8 cellular contexts compared by ENCODE assay signal in the genomic region with DNA sequence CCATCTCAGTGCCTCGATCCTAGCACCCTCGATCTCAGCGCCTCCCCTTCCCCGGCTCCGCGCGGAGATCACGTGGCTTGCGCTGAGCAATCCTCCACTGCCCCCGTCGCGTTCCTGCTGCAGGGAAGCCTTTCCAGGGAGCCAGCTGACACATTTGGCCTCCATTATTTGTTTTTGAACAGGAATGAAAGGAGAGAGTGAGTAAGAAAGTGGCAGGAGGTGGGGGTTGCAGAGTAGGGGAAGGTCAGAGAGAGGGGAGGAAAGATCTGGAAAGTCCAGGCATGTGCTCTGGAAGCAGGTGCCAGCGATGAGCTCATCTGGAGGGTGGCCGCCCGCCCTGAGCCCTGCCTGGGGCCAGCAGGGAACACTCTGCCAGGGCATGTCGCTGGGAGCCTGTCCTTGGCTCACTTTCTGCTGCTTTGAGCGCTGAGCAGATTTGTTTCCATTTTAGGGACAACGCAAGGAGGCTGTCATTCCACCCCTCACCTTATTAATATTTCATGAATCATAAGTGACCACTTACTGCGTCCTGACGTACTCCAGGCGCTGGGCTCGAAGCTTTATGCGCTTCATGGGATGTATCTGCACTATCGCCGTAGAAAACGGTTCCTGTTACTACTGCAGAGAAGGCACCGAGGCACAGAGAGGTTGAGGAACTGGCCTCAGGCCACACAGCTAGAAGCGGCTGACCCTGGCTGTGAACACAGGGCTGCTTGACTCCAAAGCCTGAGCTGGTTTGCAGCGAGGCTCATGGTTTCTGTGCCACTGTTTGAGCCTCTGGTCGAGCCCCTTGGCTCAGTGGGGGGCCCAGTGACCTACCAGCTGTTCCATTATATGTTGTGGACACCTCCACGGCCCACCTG.
DNase-seq lines count a peak whose midpoint lies in the region; FAIRE-seq and TF ChIP-seq lines count a peak whose summit lies in the region.

No MANE protein-coding gene starts in this region.

- no peaks in the 10 kb centered on the region for H3K9me3 ChIP-seq in muscle layer of duodenum (ENCODE audit: control insufficient read depth in 1 of 2, low read length in 2 of 2)

- H3K4me3 ChIP-seq in AG04449 (ENCODE audit: low read depth, low read length) (no peak overlapping the region), epithelial cell of proximal tubule (ENCODE audit: low read depth, low read length) (no peak overlapping the region), muscle layer of duodenum (ENCODE audit: low read depth in 1 of 2, low read length in 2 of 2) (peak overlapping the region in 1 of 2 donors; percentile 46)

- TF ChIP-seq CTCF in AG04449 (IDR thresholded peaks at IDR 0.05; ENCODE audit: insufficient read depth, low read length, missing control alignments), result no peak
- TF ChIP-seq CTCF in epithelial cell of proximal tubule (conservative IDR thresholded peaks at IDR 0.05; ENCODE audit: low read depth, low read length), result no peak

- H3K27ac ChIP-seq in muscle layer of duodenum (ENCODE audit: low read length), result peak overlapping the region; percentile 91

- no peaks in the 10 kb centered on the region for H3K27me3 ChIP-seq in muscle layer of duodenum (ENCODE audit: low read depth, low read length)

- CTCF ChIA-PET in AG04449 (lab: Yijun Ruan, JAX), result interaction anchor here (0.9 to 3.1 kb wide), 10 partner anchors 9 to 92 kb away, joined by 3 to 27 read pairs (median 4); no protein-coding TSS in a partner anchor

- POLR2A ChIA-PET in AG04449 (lab: Yijun Ruan, JAX), result interaction anchor here (0.6 to 1.8 kb wide), 8 partner anchors 11 to 968 kb away, joined by 3 to 6 read pairs (median 4); no protein-coding TSS in a partner anchor

- H3K4me1 ChIP-seq in muscle layer of duodenum (ENCODE audit: control insufficient read depth in 1 of 2, insufficient read depth in 2 of 2, low read length in 2 of 2), result peaks cover 59 to 84% of the 10 kb centered on the region in 2 donors

- no peak for FAIRE-seq in GM12892 (lab: Jason Lieb, UNC)

- TF ChIP-seq POLR2A in erythroblast (IDR thresholded peaks at IDR 0.05; ENCODE audit: low read length) (no peak), GM12892 (IDR thresholded peaks at IDR 0.05; ENCODE audit: low read depth, low read length) (no peak)

- H3K36me3 ChIP-seq in muscle layer of duodenum (ENCODE audit: control insufficient read depth in 1 of 2, insufficient read depth in 2 of 2, low read length in 2 of 2), result no peaks in the 10 kb centered on the region

- DNase-seq in AG04449 (ENCODE audit: low read depth, low spot score) (peak; percentile 88), NCI-H446 (lab: John Stamatoyannopoulos, UW) (peak; percentile 89 to 97), epithelial cell of proximal tubule (ENCODE audit: low read depth) (peak; percentile 88), erythroblast (lab: John Stamatoyannopoulos, UW) (no peak), GM12892 (ENCODE audit: insufficient read length) (no peak), T-helper 9 cell (no peak)
- no peak for DNase-seq in stimulated activated naive CD4-positive, alpha-beta T cell treated with Interleukin-2 at 50 U/mL for 16 hours (lab: John Stamatoyannopoulos, UW)

Comparison
In these comparisons a context has a peak if more than half of its experiments do, and no peak if none do; other contexts are left out.
1. DNase-seq: peak in AG04449 (single experiment), NCI-H446 (2 of 2) and epithelial cell of proximal tubule (single experiment); none in erythroblast (0 of 2), stimulated activated naive CD4-positive, alpha-beta T cell treated with Interleukin-2 at 50 U/mL for 16 hours (single experiment), GM12892 (single experiment) and T-helper 9 cell (single experiment).